In the genomic region with DNA sequence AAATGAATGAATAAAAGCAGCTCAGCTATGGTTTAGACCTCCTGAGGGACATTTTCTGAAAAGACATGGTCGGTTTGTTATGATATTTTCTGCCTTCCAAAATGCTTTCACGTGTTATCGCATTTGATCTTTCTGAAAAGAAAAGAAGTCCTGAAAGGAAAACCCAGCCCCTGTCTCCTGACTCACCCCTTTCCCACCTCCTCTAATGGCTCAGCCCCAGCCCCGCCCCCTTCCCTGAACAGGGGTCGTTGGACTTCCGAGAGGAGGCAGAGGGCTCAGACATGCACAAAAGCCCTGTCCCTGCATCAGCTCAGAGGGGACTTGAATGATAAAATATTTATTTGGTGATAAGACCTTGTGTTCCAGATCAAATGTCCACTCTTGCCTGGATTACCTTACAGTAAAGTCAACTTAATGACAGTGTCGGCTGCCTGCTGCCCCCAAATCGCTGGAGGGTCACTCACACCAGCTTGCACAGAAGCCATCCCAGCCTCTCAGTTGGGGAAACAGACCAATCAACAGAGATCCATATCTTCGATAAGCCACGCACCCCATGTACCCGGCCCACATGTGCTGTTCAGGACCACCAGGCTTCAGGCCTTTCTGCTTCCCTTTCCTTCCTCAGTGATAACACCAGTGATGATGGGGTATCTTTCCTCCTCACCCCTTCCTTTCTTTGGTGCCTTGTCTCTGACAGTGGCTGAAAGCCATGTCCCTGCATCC, we compare ENCODE assay signal across 1 cellular context.
TF ChIP-seq lines count a peak whose summit lies in the region.

No MANE protein-coding gene starts in this region.

TF ChIP-seq in HepG2, 621 proteins besides CTCF, POLR2A, EP300 and RAD21 (continued from another document):
- TF ChIP-seq, protein P1, sequence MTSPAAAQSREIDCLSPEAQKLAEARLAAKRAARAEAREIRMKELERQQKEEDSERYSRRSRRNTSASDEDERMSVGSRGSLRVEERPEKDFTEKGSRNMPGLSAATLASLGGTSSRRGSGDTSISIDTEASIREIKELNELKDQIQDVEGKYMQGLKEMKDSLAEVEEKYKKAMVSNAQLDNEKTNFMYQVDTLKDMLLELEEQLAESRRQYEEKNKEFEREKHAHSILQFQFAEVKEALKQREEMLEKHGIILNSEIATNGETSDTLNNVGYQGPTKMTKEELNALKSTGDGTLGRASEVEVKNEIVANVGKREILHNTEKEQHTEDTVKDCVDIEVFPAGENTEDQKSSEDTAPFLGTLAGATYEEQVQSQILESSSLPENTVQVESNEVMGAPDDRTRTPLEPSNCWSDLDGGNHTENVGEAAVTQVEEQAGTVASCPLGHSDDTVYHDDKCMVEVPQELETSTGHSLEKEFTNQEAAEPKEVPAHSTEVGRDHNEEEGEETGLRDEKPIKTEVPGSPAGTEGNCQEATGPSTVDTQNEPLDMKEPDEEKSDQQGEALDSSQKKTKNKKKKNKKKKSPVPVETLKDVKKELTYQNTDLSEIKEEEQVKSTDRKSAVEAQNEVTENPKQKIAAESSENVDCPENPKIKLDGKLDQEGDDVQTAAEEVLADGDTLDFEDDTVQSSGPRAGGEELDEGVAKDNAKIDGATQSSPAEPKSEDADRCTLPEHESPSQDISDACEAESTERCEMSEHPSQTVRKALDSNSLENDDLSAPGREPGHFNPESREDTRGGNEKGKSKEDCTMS (CRISPR knock-in tag; conservative IDR thresholded peaks at IDR 0.05): no peak
